Comparison of ENCODE assay signal across 18 cellular contexts in genomic region chr1:10622896-10623295, GRCh38.
"Had no signal": no experiment of that assay in that cellular context is flagged by ENCODE, and none has a peak within 500 bp of the region (broad histone marks: within the 10 kb centered on the region; RNA-seq: fewer than 3 reads in every experiment).

No MANE protein-coding gene starts in this region.

- H3K9me3 ChIP-seq: body of pancreas, left lung had no signal

- ATAC-seq: activated CD8-positive, alpha-beta T cell treated with anti-CD3 and anti-CD28 coated beads for 36 hours; activated T-helper 17 cell treated with anti-CD3 and anti-CD28 coated beads, Interleukin-2, amount 50 U/mL, for 72 hours; body of pancreas; left lung; stimulated activated naive B cell treated with anti-CD40 and anti-IgM and Interleukin-4, amounts not matched to agents 10 μg/mL and 1 μg/mL and 100 μg/mL, for 72 hours had no signal

- H3K4me3 ChIP-seq: body of pancreas, left lung had no signal

- DNase-seq: activated B cell treated with CpG ODN at 0.5 μM for 24 hours; activated CD4-positive, alpha-beta T cell treated with anti-CD3 and anti-CD28 coated beads, Interleukin-2, amount 10 ng/mL, durations not matched to agents 24 days and 14 days; activated CD8-positive, alpha-beta T cell treated with anti-CD3 and anti-CD28 coated beads for 36 hours; activated naive CD4-positive, alpha-beta T cell treated with anti-CD3 and anti-CD28 coated beads for 36 hours; activated T-cell treated with anti-CD3 and anti-CD28 coated beads, Interleukin-2, amount 50 U/mL, for 1 hour; body of pancreas; caudate nucleus; endodermal cell; foreskin melanocyte; hypothalamus; left lung; mammary epithelial cell; nephron progenitor cell; occipital lobe; stimulated activated naive B cell treated with anti-CD40 and anti-IgM and Interleukin-4, amounts not matched to agents 10 μg/mL and 1 μg/mL and 100 μg/mL, for 72 hours; T-helper 2 cell had no signal

- H3K4me1 ChIP-seq: left lung had no signal

- H3K27me3 ChIP-seq: body of pancreas, left lung had no signal

- H3K27ac ChIP-seq: body of pancreas, epithelial cell of prostate, left lung had no signal
